ENCODE assay signal across 9 cellular contexts in genomic region chr17:7579839-7580630, GRCh38. TPM values are rescaled to one million over a fixed set of nuclear protein-coding genes. Genes with fewer than 3 reads are reported as not detected.
DNase-seq lines count a peak whose midpoint lies in the region; ATAC-seq, FAIRE-seq and TF ChIP-seq lines count a peak whose summit lies in the region.
"Had no signal": no experiment of that assay in that cellular context is flagged by ENCODE, and none has a peak within 500 bp of the region (broad histone marks: within the 10 kb centered on the region; RNA-seq: fewer than 3 reads in every experiment).

No MANE protein-coding gene starts in this region.

- intact Hi-C loops in PC-9 (cut with micrococcal nuclease; ENCODE audit: unreplicated experiment), result loop anchor here (10.0 kb wide), 3 partner anchors 275 to 535 kb away; partner anchors contain the start of genes CHD3, CYB5D1, NAA38 and SLC16A11
- intact Hi-C loops in sigmoid colon (cut with DNase I), result loop anchor here (10.0 kb wide), 1 partner anchor 275 kb away; the partner anchor contains the start of genes CYB5D1, NAA38 and TMEM88

- no peak overlapping the region for H3K9ac ChIP-seq in endodermal cell (ENCODE audit: extremely low read depth, low read length, poor library complexity, severe bottlenecking)

- POLR2A ChIA-PET in PC-9 (lab: Charles Lee; ENCODE audit: unreplicated experiment), result interaction anchor here (0.6 to 1.2 kb wide), 6 partner anchors 9 to 200 kb away, joined by 3 to 8 read pairs (median 4); partner anchors contain the start of genes CHRNB1 and TP53

- TF ChIP-seq EP300 in sigmoid colon (IDR thresholded peaks at IDR 0.05), result no peak

- H3K27me3 ChIP-seq in PC-9 (ENCODE audit: insufficient read depth, low read depth) (no peaks in the 10 kb centered on the region), endodermal cell (ENCODE audit: control insufficient read depth, insufficient read depth, low read length, poor library complexity, severe bottlenecking) (no peaks in the 10 kb centered on the region), sigmoid colon (no peaks in the 10 kb centered on the region)

- peak overlapping the region; percentile 65 for H3K27ac Mint-ChIP-seq in endodermal cell

- H3K9me3 ChIP-seq in PC-9 (ENCODE audit: insufficient read depth, low read depth) (no peaks in the 10 kb centered on the region), endodermal cell (ENCODE audit: control insufficient read depth, low read length) (no peaks in the 10 kb centered on the region), sigmoid colon (no peaks in the 10 kb centered on the region)

- peaks cover 40% of the 10 kb centered on the region for H4K20me1 ChIP-seq in PC-9 (ENCODE audit: insufficient read depth)

- no peaks in the 10 kb centered on the region for H3K9me3 Mint-ChIP-seq in endodermal cell

- TF ChIP-seq POLR2A in GM12891 (IDR thresholded peaks at IDR 0.05; ENCODE audit: low read depth, low read length) (peak; percentile 63; the same call in 1 of the 2 replicates), sigmoid colon (IDR thresholded peaks at IDR 0.05) (no peak)

- peaks cover 37% of the 10 kb centered on the region for H3K79me2 ChIP-seq in PC-9 (ENCODE audit: low read depth)

- CTCF ChIA-PET in PC-9 (lab: Charles Lee), result interaction anchor here (0.5 to 1.1 kb wide), 3 partner anchors 25 to 298 kb away, joined by 3 to 4 read pairs (median 3); partner anchors contain the start of genes SLC2A4 and TP53

- H3K36me3 ChIP-seq in PC-9 (ENCODE audit: low read depth) (peaks cover 24% of the 10 kb centered on the region), endodermal cell (ENCODE audit: control insufficient read depth, insufficient read depth, low read length) (peaks cover 46% of the 10 kb centered on the region), sigmoid colon (peaks cover 39 to 42% (median 40%) of the 10 kb centered on the region in 4 donors)

- H3K4me1 ChIP-seq in PC-9 (replicated peaks; ENCODE audit: insufficient read depth) (peaks cover 52% of the 10 kb centered on the region), endodermal cell (ENCODE audit: control insufficient read depth, insufficient read depth, low read length) (peaks cover 3% of the 10 kb centered on the region), sigmoid colon (peaks cover 0 to 68% (median 60%) of the 10 kb centered on the region in 4 donors)

- peak overlapping the region; percentile 72 for H3K4me2 ChIP-seq in PC-9

- 93 to 95% methylated on average over 4 to 14 of the region's 14 CpGs for WGBS in endodermal cell (ENCODE audit: insufficient coverage in 1 of 2, insufficient read length in 1 of 2), 2 experiments
- WGBS in sigmoid colon, 2 donors, result 69 to 72% methylated on average over 14 of the region's 14 CpGs

- H3K9me2 ChIP-seq in PC-9 (ENCODE audit: insufficient read depth), result no peaks in the 10 kb centered on the region

- DNase-seq in GM12891 (ENCODE audit: insufficient read length, low spot score) (no peak), PC-9 (no peak), endodermal cell (no peak), sigmoid colon (no peak), NCI-H1436 (lab: John Stamatoyannopoulos, UW) (no peak), midbrain (lab: John Stamatoyannopoulos, UW) (no peak)

- FAIRE-seq in GM12891 (lab: Jason Lieb, UNC), result no peak

- H3K4me3 Mint-ChIP-seq in endodermal cell, result no peak overlapping the region

- ATAC-seq in GM21786 (IDR thresholded peaks at IDR 0.05; ENCODE audit: unreplicated experiment), result no peak
- ATAC-seq in HG03520 (IDR thresholded peaks at IDR 0.05; ENCODE audit: unreplicated experiment), result no peak

- BruUV-seq in PC-9 (replicated peaks; lab: Mats Ljungman, UMichigan), result no TSS peak

- peak overlapping the region; percentile 88 for H3K27ac ChIP-seq in PC-9
- H3K27ac ChIP-seq in endodermal cell (ENCODE audit: low read depth, low read length), result peak overlapping the region; percentile 32
- H3K27ac ChIP-seq in sigmoid colon, result peak overlapping the region; percentile 91 to 92 (median 92)

- no peaks in the 10 kb centered on the region for H3K27me3 Mint-ChIP-seq in endodermal cell (ENCODE audit: insufficient read depth)

- peaks cover 49% of the 10 kb centered on the region for H3F3A ChIP-seq in PC-9 (ENCODE audit: insufficient read depth, low read depth)

- peak overlapping the region; percentile 38; the same call in 1 of the 2 replicates for H3K4me3 ChIP-seq in PC-9
- H3K4me3 ChIP-seq in endodermal cell (ENCODE audit: low read length), result no peak overlapping the region
- peak overlapping the region in 3 of 4 donors; percentile 14 to 40 (median 28) for H3K4me3 ChIP-seq in sigmoid colon

- H3K4me1 Mint-ChIP-seq in endodermal cell, result peaks cover 25% of the 10 kb centered on the region

- H2AFZ ChIP-seq in PC-9, result no peak overlapping the region

- H3K36me3 Mint-ChIP-seq in endodermal cell (ENCODE audit: low read depth), result peaks cover 48% of the 10 kb centered on the region

- TF ChIP-seq CTCF in PC-9 (conservative IDR thresholded peaks at IDR 0.05) (no peak), endodermal cell (conservative IDR thresholded peaks at IDR 0.05) (no peak), sigmoid colon (IDR thresholded peaks at IDR 0.05) (no peak)

TF ChIP-seq in GM12891, 5 proteins besides CTCF, POLR2A, EP300 and RAD21:
- TF ChIP-seq TAF1 (IDR thresholded peaks at IDR 0.05; ENCODE audit: low read depth, low read length) (no peak), POLR2AphosphoS5 (IDR thresholded peaks at IDR 0.05; ENCODE audit: low read depth, low read length) (peak; percentile 78)

RNA-seq across cellular contexts. Expression of gene CD68, which starts 0.6 kb away (rescaled TPM):
- polyA plus RNA-seq in GM12891 (2012; ENCODE audit: low read depth, missing spikeins), result 6.6 TPM
- 27.0 and 37.0 TPM in 2 replicates for total RNA-seq in PC-9 (2021)
- under 1 TPM in 1 of 2 donors, not detected in 1; 0.44 TPM for total RNA-seq in endodermal cell
- not detected for polyA plus RNA-seq in endodermal cell (2013, experiment 1 of 2)
- 0.25 TPM for polyA plus RNA-seq in endodermal cell (2013, experiment 2 of 2)
- total RNA-seq in sigmoid colon, result 10 to 100 TPM; 24.6 to 56.4 (median 37.0) TPM
- 100 to 1,000 TPM in 2 of 3 donors, 10 to 100 TPM in 1; 58.3 to 161 (median 118) TPM for polyA plus RNA-seq in sigmoid colon

RNA-seq across cellular contexts. Expression of gene MPDU1, which starts 3.6 kb away (rescaled TPM):
- polyA plus RNA-seq in GM12891 (2012; ENCODE audit: low read depth, missing spikeins), result 46.6 TPM
- total RNA-seq in PC-9 (2021), result 33.4 and 44.2 TPM in 2 replicates
- total RNA-seq in endodermal cell, result 10 to 100 TPM; 47.4 to 56.6 TPM
- 57.7 TPM for polyA plus RNA-seq in endodermal cell (2013, experiment 1 of 2)
- polyA plus RNA-seq in endodermal cell (2013, experiment 2 of 2), result 50.7 TPM
- 10 to 100 TPM; 38.5 to 67.1 (median 50.8) TPM for total RNA-seq in sigmoid colon
- polyA plus RNA-seq in sigmoid colon, result 100 to 1,000 TPM in 1 of 3 donors, 10 to 100 TPM in 2; 38.4 to 121 (median 45.3) TPM

RNA-seq across cellular contexts. Expression of gene SOX15, which starts 9.9 kb away (rescaled TPM):
- polyA plus RNA-seq in GM12891 (2012; ENCODE audit: low read depth, missing spikeins), result 1.0 TPM
- total RNA-seq in PC-9 (2021) (80.9 and 124 TPM in 2 replicates), endodermal cell (1 to 10 TPM; 6.4 to 7.3 TPM), sigmoid colon (10 to 100 TPM in 2 of 4 donors, 1 to 10 TPM in 2; 2.5 to 15.3 (median 10.5) TPM)
- polyA plus RNA-seq in endodermal cell (2013, experiment 1 of 2), result 1.1 TPM
- polyA plus RNA-seq in endodermal cell (2013, experiment 2 of 2), result 1.0 TPM
- 1 to 10 TPM in 2 of 3 donors, not detected in 1; 1.2 TPM for polyA plus RNA-seq in sigmoid colon

RNA-seq across cellular contexts. Expression of gene SENP3, which starts 18.3 kb away (rescaled TPM):
- 34.7 TPM for polyA plus RNA-seq in GM12891 (2012; ENCODE audit: low read depth, missing spikeins)
- total RNA-seq in PC-9 (2021) (68.4 and 72.4 TPM in 2 replicates), endodermal cell (10 to 100 TPM; 71.5 to 82.3 TPM), sigmoid colon (10 to 100 TPM; 73.5 to 91.1 (median 81.1) TPM)
- 81.6 TPM for polyA plus RNA-seq in endodermal cell (2013, experiment 1 of 2)
- polyA plus RNA-seq in endodermal cell (2013, experiment 2 of 2), result 69.2 TPM
- polyA plus RNA-seq in sigmoid colon, result 10 to 100 TPM; 28.2 to 55.4 (median 35.6) TPM

RNA-seq across cellular contexts. Expression of gene TNFSF13, which starts 21.5 kb away (rescaled TPM):
- 10.4 TPM for polyA plus RNA-seq in GM12891 (2012; ENCODE audit: low read depth, missing spikeins)
- total RNA-seq in PC-9 (2021), result 46.4 and 65.4 TPM in 2 replicates
- total RNA-seq in endodermal cell, result 1 to 10 TPM; 1.7 to 3.0 TPM
- 0.46 TPM for polyA plus RNA-seq in endodermal cell (2013, experiment 1 of 2)
- polyA plus RNA-seq in endodermal cell (2013, experiment 2 of 2), result 1.4 TPM
- 10 to 100 TPM; 20.2 to 41.0 (median 24.5) TPM for total RNA-seq in sigmoid colon
- 100 to 1,000 TPM in 1 of 3 donors, 10 to 100 TPM in 2; 15.6 to 108 (median 21.0) TPM for polyA plus RNA-seq in sigmoid colon
- total RNA-seq: LHCN-M2 had no signal

Comparison
In these comparisons a context has a peak if more than half of its experiments do, and no peak if none do; other contexts are left out.
1. H3K27ac ChIP-seq: peak in every context shown above with its lines; median percentile 92 in sigmoid colon; 88 in PC-9; 32 in endodermal cell.
2. RNA of gene CD68, which starts 0.6 kb away (total RNA-seq): 24.6 to 56.4 TPM in sigmoid colon and 27.0 to 37.0 TPM in PC-9; 0.44 TPM in endodermal cell; every median in the first group is over 10 times any median in the second.